Comparison of ENCODE assay signal across 9 cellular contexts in genomic region chr11:65078151-65078550, GRCh38. TPM values are rescaled to one million over a fixed set of nuclear protein-coding genes. Genes with fewer than 3 reads are reported as not detected.
DNase-seq lines count a peak whose midpoint lies in the region; FAIRE-seq and TF ChIP-seq lines count a peak whose summit lies in the region.
"Had no signal": no experiment of that assay in that cellular context is flagged by ENCODE, and none has a peak within 500 bp of the region (broad histone marks: within the 10 kb centered on the region; RNA-seq: fewer than 3 reads in every experiment).

No MANE protein-coding gene starts in this region.

- no peaks in the 10 kb centered on the region for H3K9me2 ChIP-seq in SK-N-SH

- CTCF ChIA-PET in CD8-positive, alpha-beta memory T cell (lab: Charles Lee): interaction anchor here (0.7 to 1.1 kb wide), 2 partner anchors 64 to 66 kb away, joined by 4 to 5 read pairs; partner anchors contain the start of gene ARL2
- CTCF ChIA-PET in SK-N-SH (lab: Yijun Ruan, JAX): interaction anchor here (0.9 to 1.6 kb wide), 4 partner anchors 8 to 234 kb away, joined by 3 to 6 read pairs (median 4); partner anchors contain the start of genes ARL2 and CDC42BPG

- no peaks in the 10 kb centered on the region for H3K36me3 ChIP-seq in CD8-positive, alpha-beta memory T cell (ENCODE audit: insufficient read depth, low read length)
- H3K36me3 ChIP-seq in SK-N-SH (replicated peaks in 1 of 2; ENCODE audit: control insufficient read depth in 1 of 2, insufficient read depth in 2 of 2, low read length in 1 of 2): peaks cover 0 to 10% of the 10 kb centered on the region in 2 experiments

- peaks cover 4 to 15% (median 7%) of the 10 kb centered on the region in 3 donors for H3K4me1 Mint-ChIP-seq in CD8-positive, alpha-beta memory T cell
- H3K4me1 Mint-ChIP-seq in activated naive CD8-positive, alpha-beta T cell treated with anti-CD3 and anti-CD28 coated beads for 36 hours: peaks cover 35% of the 10 kb centered on the region

- no peak for TF ChIP-seq EP300 in SK-N-SH (IDR thresholded peaks at IDR 0.05; ENCODE audit: borderline replicate concordance in 1 of 2, low read depth in 1 of 2, low read length in 1 of 2)

- TF ChIP-seq RAD21 in SK-N-SH (IDR thresholded peaks at IDR 0.05; ENCODE audit: low read length): peak; percentile 55

- H3K4me2 ChIP-seq in SK-N-SH: no peak overlapping the region

- no peaks in the 10 kb centered on the region for H3K36me3 Mint-ChIP-seq in CD8-positive, alpha-beta memory T cell
- H3K36me3 Mint-ChIP-seq in activated naive CD8-positive, alpha-beta T cell treated with anti-CD3 and anti-CD28 coated beads for 36 hours: peaks cover 64% of the 10 kb centered on the region

- H3K27me3 ChIP-seq in CD8-positive, alpha-beta memory T cell (ENCODE audit: insufficient read depth, low read length, poor library complexity, severe bottlenecking): no peaks in the 10 kb centered on the region
- no peaks in the 10 kb centered on the region for H3K27me3 ChIP-seq in SK-N-SH (ENCODE audit: insufficient read depth)
- H3K27me3 ChIP-seq: SJSA1 had no signal

- H3K27me3 Mint-ChIP-seq in CD8-positive, alpha-beta memory T cell: no peaks in the 10 kb centered on the region
- H3K27me3 Mint-ChIP-seq in activated naive CD8-positive, alpha-beta T cell treated with anti-CD3 and anti-CD28 coated beads for 36 hours: no peaks in the 10 kb centered on the region

- TF ChIP-seq POLR2A in H54 (IDR thresholded peaks at IDR 0.05; ENCODE audit: low read depth, low read length): no peak

- peaks cover 58% of the 10 kb centered on the region for H3K79me2 ChIP-seq in SK-N-SH (ENCODE audit: insufficient read depth)

- no peak overlapping the region for H3K9ac ChIP-seq in SK-N-SH

- no peaks in the 10 kb centered on the region; the same call in 1 of the 2 replicates for H4K20me1 ChIP-seq in SK-N-SH (ENCODE audit: insufficient read depth)

- no peak overlapping the region for H3K27ac ChIP-seq in CD8-positive, alpha-beta memory T cell (ENCODE audit: low read depth, low read length)
- no peak overlapping the region for H3K27ac ChIP-seq in SK-N-SH (ENCODE audit: low read depth in 2 of 2, low read length in 1 of 2)
- H3K27ac ChIP-seq: SJSA1 had no signal

- peak overlapping the region in 1 of 7 donors; percentile 59 for H3K4me3 Mint-ChIP-seq in CD8-positive, alpha-beta memory T cell
- no peak overlapping the region for H3K4me3 Mint-ChIP-seq in activated naive CD8-positive, alpha-beta T cell treated with anti-CD3 and anti-CD28 coated beads for 36 hours

- H3F3A ChIP-seq in SK-N-SH (replicated peaks; ENCODE audit: insufficient read depth): peaks cover 13% of the 10 kb centered on the region

- H3K4me1 ChIP-seq in CD8-positive, alpha-beta memory T cell (ENCODE audit: insufficient read depth, low read length): peaks cover 5% of the 10 kb centered on the region
- peaks cover 0 to 7% of the 10 kb centered on the region in 2 experiments; a peak in 2 of 4 replicates for H3K4me1 ChIP-seq in SK-N-SH (ENCODE audit: control insufficient read depth in 1 of 2, insufficient read depth in 2 of 2, low read depth in 1 of 2, low read length in 1 of 2)

- no peak overlapping the region; the same call in 1 of the 2 replicates for H2AFZ ChIP-seq in SK-N-SH (ENCODE audit: low read depth)

- POLR2A ChIA-PET in CD8-positive, alpha-beta memory T cell (lab: Charles Lee): no interaction called here
- POLR2A ChIA-PET in SK-N-SH (lab: Yijun Ruan, JAX): no interaction called here

- H3K27ac Mint-ChIP-seq in CD8-positive, alpha-beta memory T cell: peak overlapping the region in 7 of 8 donors; percentile 35 to 95 (median 68)
- H3K27ac Mint-ChIP-seq in activated naive CD8-positive, alpha-beta T cell treated with anti-CD3 and anti-CD28 coated beads for 36 hours: no peak overlapping the region

- H3K4me3 ChIP-seq in CD8-positive, alpha-beta memory T cell (ENCODE audit: low read length): no peak overlapping the region
- H3K4me3 ChIP-seq in HFF-Myc (replicated peaks; ENCODE audit: low read depth, low read length) (no peak overlapping the region), SK-N-SH (ENCODE audit: low read depth in 2 of 2, low read length in 1 of 2) (no peak overlapping the region; a peak in 1 of 4 replicates)
- H3K4me3 ChIP-seq: SJSA1 had no signal

- H3K9me3 Mint-ChIP-seq in CD8-positive, alpha-beta memory T cell: no peaks in the 10 kb centered on the region
- no peaks in the 10 kb centered on the region for H3K9me3 Mint-ChIP-seq in activated naive CD8-positive, alpha-beta T cell treated with anti-CD3 and anti-CD28 coated beads for 36 hours

- WGBS in SK-N-SH (ENCODE audit: low lambda C conversion rate): 77% methylated on average over 2 of the region's 3 CpGs

- H3K9me3 ChIP-seq in CD8-positive, alpha-beta memory T cell (ENCODE audit: low read length): no peaks in the 10 kb centered on the region
- no peaks in the 10 kb centered on the region for H3K9me3 ChIP-seq in SK-N-SH
- H3K9me3 ChIP-seq: SJSA1 had no signal

- no peak for FAIRE-seq in H54 (lab: Jason Lieb, UNC)

- peak; percentile 41 to 79 (median 50) for DNase-seq in CD8-positive, alpha-beta memory T cell
- DNase-seq in HFF-Myc (ENCODE audit: extremely low read depth, low read depth): no peak
- DNase-seq in SK-N-SH: peak; percentile 68
- peak; percentile 60 for DNase-seq in activated naive CD8-positive, alpha-beta T cell treated with anti-CD3 and anti-CD28 coated beads for 36 hours
- DNase-seq in islet precursor cell: peak; percentile 74
- DNase-seq in stimulated activated CD8-positive, alpha-beta memory T cell treated with anti-CD3 and anti-CD28 coated beads, Interleukin-12 subunit alpha, Interleukin-12 subunit beta, amount 100 ng/mL, for 24 hours (ENCODE audit: extremely low read depth): peak; percentile 17
- DNase-seq in hypothalamus (lab: John Stamatoyannopoulos, UW): no peak
- no peak for DNase-seq in H54 (ENCODE audit: insufficient read length, low spot score)

- TF ChIP-seq CTCF in HFF-Myc (IDR thresholded peaks at IDR 0.05; ENCODE audit: low read depth, low read length, missing control alignments): peak; percentile 66
- TF ChIP-seq CTCF in SK-N-SH (IDR thresholded peaks at IDR 0.05): peak; percentile 64

TF ChIP-seq in SK-N-SH, 30 proteins besides CTCF, POLR2A, EP300 and RAD21:
- TF ChIP-seq POLR2AphosphoS5 (IDR thresholded peaks at IDR 0.05; ENCODE audit: low read depth, low read length) (no peak), GABPA (IDR thresholded peaks at IDR 0.05; ENCODE audit: low read depth) (no peak), SMC3 (IDR thresholded peaks at IDR 0.05; ENCODE audit: low read depth, low read length) (peak; percentile 54)

RNA-seq across cellular contexts. Expression of gene CDCA5, which starts 5.7 kb away (rescaled TPM):
- total RNA-seq in CD8-positive, alpha-beta memory T cell: 10 to 100 TPM; 94.9 to 98.8 TPM
- 0.54 TPM for polyA plus RNA-seq in CD8-positive, alpha-beta memory T cell
- polyA plus RNA-seq in SK-N-SH (2012; rRNA removed): 13.1 and 16.3 TPM in 2 replicates
- 11.4 and 12.7 TPM in 2 replicates for polyA plus RNA-seq in SK-N-SH (2012; cell fraction: cytosol; rRNA removed)
- 19.1 and 21.6 TPM in 2 replicates for polyA plus RNA-seq in SK-N-SH (2012; cell fraction: nucleus; rRNA removed)
- 100 to 1,000 TPM; 130 to 134 TPM for total RNA-seq in activated naive CD8-positive, alpha-beta T cell treated with anti-CD3 and anti-CD28 coated beads for 36 hours

RNA-seq across cellular contexts. Expression of gene ZFPL1, which starts 5.9 kb away (rescaled TPM):
- 10 to 100 TPM; 30.8 to 33.5 TPM for total RNA-seq in CD8-positive, alpha-beta memory T cell
- polyA plus RNA-seq in CD8-positive, alpha-beta memory T cell: 24.4 TPM
- 55.7 and 75.9 TPM in 2 replicates for polyA plus RNA-seq in SK-N-SH (2012; rRNA removed)
- polyA plus RNA-seq in SK-N-SH (2012; cell fraction: cytosol; rRNA removed): 29.4 and 37.0 TPM in 2 replicates
- 101 and 124 TPM in 2 replicates for polyA plus RNA-seq in SK-N-SH (2012; cell fraction: nucleus; rRNA removed)
- 10 to 100 TPM; 25.2 to 27.4 TPM for total RNA-seq in activated naive CD8-positive, alpha-beta T cell treated with anti-CD3 and anti-CD28 coated beads for 36 hours

RNA-seq across cellular contexts. Expression of gene VPS51, which starts 17.9 kb away (rescaled TPM):
- total RNA-seq in CD8-positive, alpha-beta memory T cell: 100 to 1,000 TPM; 120 to 131 TPM
- polyA plus RNA-seq in CD8-positive, alpha-beta memory T cell: 99.1 TPM
- 59.1 and 59.9 TPM in 2 replicates for polyA plus RNA-seq in SK-N-SH (2012; rRNA removed)
- polyA plus RNA-seq in SK-N-SH (2012; cell fraction: cytosol; rRNA removed): 18.5 and 33.0 TPM in 2 replicates
- 93.7 and 181 TPM in 2 replicates for polyA plus RNA-seq in SK-N-SH (2012; cell fraction: nucleus; rRNA removed)
- 100 to 1,000 TPM in 1 of 2 experiments, 10 to 100 TPM in 1; 88.0 to 108 TPM for total RNA-seq in activated naive CD8-positive, alpha-beta T cell treated with anti-CD3 and anti-CD28 coated beads for 36 hours

RNA-seq across cellular contexts. Expression of gene NAALADL1, which starts 19.8 kb away (rescaled TPM):
- total RNA-seq in CD8-positive, alpha-beta memory T cell: 10 to 100 TPM; 10.8 to 13.3 TPM
- 17.0 TPM for polyA plus RNA-seq in CD8-positive, alpha-beta memory T cell
- not detected in 2 replicates for polyA plus RNA-seq in SK-N-SH (2012; rRNA removed)
- not detected in 2 replicates for polyA plus RNA-seq in SK-N-SH (2012; cell fraction: cytosol; rRNA removed)
- 0.02 and 0.04 TPM in 2 replicates for polyA plus RNA-seq in SK-N-SH (2012; cell fraction: nucleus; rRNA removed)
- 10 to 100 TPM in 1 of 2 experiments, 1 to 10 TPM in 1; 9.8 to 10.3 TPM for total RNA-seq in activated naive CD8-positive, alpha-beta T cell treated with anti-CD3 and anti-CD28 coated beads for 36 hours
- total RNA-seq: SJSA1 had no signal

RNA-seq across cellular contexts. Expression of gene TM7SF2, which starts 33.5 kb away (rescaled TPM):
- 10 to 100 TPM; 17.8 to 17.9 TPM for total RNA-seq in CD8-positive, alpha-beta memory T cell
- 11.1 TPM for polyA plus RNA-seq in CD8-positive, alpha-beta memory T cell
- 87.8 and 90.0 TPM in 2 replicates for polyA plus RNA-seq in SK-N-SH (2012; rRNA removed)
- 38.0 and 59.9 TPM in 2 replicates for polyA plus RNA-seq in SK-N-SH (2012; cell fraction: cytosol; rRNA removed)
- polyA plus RNA-seq in SK-N-SH (2012; cell fraction: nucleus; rRNA removed): 161 and 164 TPM in 2 replicates
- 10 to 100 TPM; 12.3 to 14.7 TPM for total RNA-seq in activated naive CD8-positive, alpha-beta T cell treated with anti-CD3 and anti-CD28 coated beads for 36 hours

Comparison
In these comparisons a context has a peak if more than half of its experiments do, and no peak if none do; other contexts are left out.
1. DNase-seq: peak in CD8-positive, alpha-beta memory T cell (5 of 5), SK-N-SH (single experiment), activated naive CD8-positive, alpha-beta T cell treated with anti-CD3 and anti-CD28 coated beads for 36 hours (single experiment), islet precursor cell (single experiment) and stimulated activated CD8-positive, alpha-beta memory T cell treated with anti-CD3 and anti-CD28 coated beads, Interleukin-12 subunit alpha, Interleukin-12 subunit beta, amount 100 ng/mL, for 24 hours (single experiment); none in HFF-Myc (single experiment), hypothalamus (0 of 51) and H54 (single experiment).